ENCODE assay signal across 1 cellular context in genomic region chr9:132996526-132996925, GRCh38.
TF ChIP-seq lines count a peak whose summit lies in the region.

No MANE protein-coding gene starts in this region.

TF ChIP-seq in K562, 482 proteins besides CTCF, POLR2A, EP300 and RAD21:
- TF ChIP-seq TRIM28 (IDR thresholded peaks at IDR 0.05) (no peak), E2F1 (CRISPR knock-in tag; IDR thresholded peaks at IDR 0.05) (no peak), XRCC5 (IDR thresholded peaks at IDR 0.05; ENCODE audit: low read depth, low read length) (no peak), CHD4 (IDR thresholded peaks at IDR 0.05; ENCODE audit: insufficient read depth, insufficient replicate concordance, low read depth, low read length, poor library complexity, severe bottlenecking) (no peak), HNRNPLL (IDR thresholded peaks at IDR 0.05; ENCODE audit: low read depth, low read length, poor library complexity, severe bottlenecking) (no peak), ZNF717 (CRISPR knock-in tag; IDR thresholded peaks at IDR 0.05) (no peak), FOXJ3 (CRISPR knock-in tag; IDR thresholded peaks at IDR 0.05) (no peak), TFAM (CRISPR knock-in tag; conservative IDR thresholded peaks at IDR 0.05) (no peak), IRF2 (CRISPR knock-in tag; IDR thresholded peaks at IDR 0.05) (no peak), HINFP (tag; conservative IDR thresholded peaks at IDR 0.05; ENCODE audit: low read depth) (no peak), ZEB2 (IDR thresholded peaks at IDR 0.05) (no peak), KDM1A (IDR thresholded peaks at IDR 0.05) (no peak), ZBTB2 (IDR thresholded peaks at IDR 0.05) (no peak), TAF15 (IDR thresholded peaks at IDR 0.05; ENCODE audit: low read depth, low read length) (no peak), NEUROD1 (IDR thresholded peaks at IDR 0.05; ENCODE audit: borderline replicate concordance, low read depth, low read length, partially characterized antibody) (no peak), ZBTB7A (IDR thresholded peaks at IDR 0.05; ENCODE audit: borderline replicate concordance, control insufficient read depth, low read depth, low read length) (peak; percentile 26; the same call in 1 of the 2 replicates), FOXO4 (CRISPR knock-in tag; IDR thresholded peaks at IDR 0.05) (no peak), ZNF140 (CRISPR knock-in tag; IDR thresholded peaks at IDR 0.05) (no peak), RCOR1 (IDR thresholded peaks at IDR 0.05; ENCODE audit: borderline replicate concordance in 1 of 2, low read depth in 2 of 2, low read length in 2 of 2) (no peak), RBM34 (IDR thresholded peaks at IDR 0.05; ENCODE audit: borderline replicate concordance, insufficient read depth, low read length) (no peak), RFX7 (CRISPR knock-in tag; IDR thresholded peaks at IDR 0.05) (no peak), PRPF4 (IDR thresholded peaks at IDR 0.05; ENCODE audit: insufficient read depth, low read depth, low read length, poor library complexity, severe bottlenecking) (no peak), NRF1 (conservative IDR thresholded peaks at IDR 0.05 in 1 of 2, IDR thresholded peaks at IDR 0.05 in 1 of 2) (peak; percentile 49 to 54; a peak in 3 of 4 replicates), CBX8 (IDR thresholded peaks at IDR 0.05; ENCODE audit: borderline replicate concordance, extremely low read depth, low read depth, low read length, poor library complexity, severe bottlenecking) (no peak), SRSF7 (optimal IDR thresholded peaks at IDR 0.05; ENCODE audit: low read depth, low read length) (no peak), RBFOX2 (IDR thresholded peaks at IDR 0.05; ENCODE audit: low read depth, low read length) (0 out of 2 replicates have a peak, but pooled peaks have one; percentile 38)
- TF ChIP-seq, protein P1, sequence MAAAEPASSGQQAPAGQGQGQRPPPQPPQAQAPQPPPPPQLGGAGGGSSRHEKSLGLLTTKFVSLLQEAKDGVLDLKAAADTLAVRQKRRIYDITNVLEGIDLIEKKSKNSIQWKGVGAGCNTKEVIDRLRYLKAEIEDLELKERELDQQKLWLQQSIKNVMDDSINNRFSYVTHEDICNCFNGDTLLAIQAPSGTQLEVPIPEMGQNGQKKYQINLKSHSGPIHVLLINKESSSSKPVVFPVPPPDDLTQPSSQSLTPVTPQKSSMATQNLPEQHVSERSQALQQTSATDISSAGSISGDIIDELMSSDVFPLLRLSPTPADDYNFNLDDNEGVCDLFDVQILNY (CRISPR knock-in tag; IDR thresholded peaks at IDR 0.05) = no peak
- TF ChIP-seq, protein P2, sequence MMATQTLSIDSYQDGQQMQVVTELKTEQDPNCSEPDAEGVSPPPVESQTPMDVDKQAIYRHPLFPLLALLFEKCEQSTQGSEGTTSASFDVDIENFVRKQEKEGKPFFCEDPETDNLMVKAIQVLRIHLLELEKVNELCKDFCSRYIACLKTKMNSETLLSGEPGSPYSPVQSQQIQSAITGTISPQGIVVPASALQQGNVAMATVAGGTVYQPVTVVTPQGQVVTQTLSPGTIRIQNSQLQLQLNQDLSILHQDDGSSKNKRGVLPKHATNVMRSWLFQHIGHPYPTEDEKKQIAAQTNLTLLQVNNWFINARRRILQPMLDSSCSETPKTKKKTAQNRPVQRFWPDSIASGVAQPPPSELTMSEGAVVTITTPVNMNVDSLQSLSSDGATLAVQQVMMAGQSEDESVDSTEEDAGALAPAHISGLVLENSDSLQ (IDR thresholded peaks at IDR 0.05) = peak; percentile 12; the same call in 1 of the 2 replicates
